In genomic region chr16:81522141-81522701, GRCh38 we compare ENCODE assay signal across 11 cellular contexts.
DNase-seq lines count a peak whose midpoint lies in the region; ATAC-seq and TF ChIP-seq lines count a peak whose summit lies in the region.
"Had no signal": no experiment of that assay in that cellular context is flagged by ENCODE, and none has a peak within 500 bp of the region (broad histone marks: within the 10 kb centered on the region; RNA-seq: fewer than 3 reads in every experiment).

No MANE protein-coding gene starts in this region.

- peaks cover 71% of the 10 kb centered on the region for H3K4me1 Mint-ChIP-seq in activated naive CD8-positive, alpha-beta T cell treated with anti-CD3 and anti-CD28 coated beads, Interleukin-2, amount 10 ng/mL, durations not matched to agents 7 days and 5 days
- peaks cover 32% of the 10 kb centered on the region for H3K4me1 Mint-ChIP-seq in activated naive CD8-positive, alpha-beta T cell treated with anti-CD3 and anti-CD28 coated beads for 36 hours
- peaks cover 57% of the 10 kb centered on the region for H3K4me1 Mint-ChIP-seq in T-helper 2 cell treated with Interferon-gamma antibody and Interleukin-4, amounts not matched to agents 5 μg/mL and 100 μg/mL, for 36 hours (ENCODE audit: low read depth)
- H3K4me1 Mint-ChIP-seq in osteocyte (ENCODE audit: unreplicated experiment), result peaks cover 45% of the 10 kb centered on the region

- no peaks in the 10 kb centered on the region for H3K9me3 ChIP-seq in vagina
- H3K9me3 ChIP-seq: tibial nerve had no signal

- peak overlapping the region; percentile 53 for H3K4me3 Mint-ChIP-seq in activated naive CD8-positive, alpha-beta T cell treated with anti-CD3 and anti-CD28 coated beads, Interleukin-2, amount 10 ng/mL, durations not matched to agents 7 days and 5 days
- H3K4me3 Mint-ChIP-seq in activated naive CD8-positive, alpha-beta T cell treated with anti-CD3 and anti-CD28 coated beads for 36 hours, result no peak overlapping the region
- H3K4me3 Mint-ChIP-seq in T-helper 2 cell treated with Interferon-gamma antibody and Interleukin-4, amounts not matched to agents 5 μg/mL and 100 μg/mL, for 36 hours, result peak overlapping the region; percentile 56
- no peak overlapping the region for H3K4me3 Mint-ChIP-seq in osteocyte (ENCODE audit: unreplicated experiment)

- H3K4me1 ChIP-seq in vagina, result peaks cover 61% of the 10 kb centered on the region

- no peaks in the 10 kb centered on the region for H3K27me3 Mint-ChIP-seq in activated naive CD8-positive, alpha-beta T cell treated with anti-CD3 and anti-CD28 coated beads, Interleukin-2, amount 10 ng/mL, durations not matched to agents 7 days and 5 days
- no peaks in the 10 kb centered on the region for H3K27me3 Mint-ChIP-seq in activated naive CD8-positive, alpha-beta T cell treated with anti-CD3 and anti-CD28 coated beads for 36 hours
- H3K27me3 Mint-ChIP-seq in T-helper 2 cell treated with Interferon-gamma antibody and Interleukin-4, amounts not matched to agents 5 μg/mL and 100 μg/mL, for 36 hours (ENCODE audit: low read depth), result no peaks in the 10 kb centered on the region
- H3K27me3 Mint-ChIP-seq in osteocyte (ENCODE audit: unreplicated experiment), result no peaks in the 10 kb centered on the region

- intact Hi-C loops in vagina (cut with DNase I), result no loop called here

- peak overlapping the region; percentile 58 for H3K27ac ChIP-seq in vagina

- H3K9me3 Mint-ChIP-seq in activated naive CD8-positive, alpha-beta T cell treated with anti-CD3 and anti-CD28 coated beads, Interleukin-2, amount 10 ng/mL, durations not matched to agents 7 days and 5 days, result no peaks in the 10 kb centered on the region
- no peaks in the 10 kb centered on the region for H3K9me3 Mint-ChIP-seq in activated naive CD8-positive, alpha-beta T cell treated with anti-CD3 and anti-CD28 coated beads for 36 hours
- H3K9me3 Mint-ChIP-seq in T-helper 2 cell treated with Interferon-gamma antibody and Interleukin-4, amounts not matched to agents 5 μg/mL and 100 μg/mL, for 36 hours, result no peaks in the 10 kb centered on the region
- H3K9me3 Mint-ChIP-seq in osteocyte (ENCODE audit: unreplicated experiment), result no peaks in the 10 kb centered on the region

- peak overlapping the region; percentile 86 for H3K27ac Mint-ChIP-seq in activated naive CD8-positive, alpha-beta T cell treated with anti-CD3 and anti-CD28 coated beads, Interleukin-2, amount 10 ng/mL, durations not matched to agents 7 days and 5 days
- no peak overlapping the region for H3K27ac Mint-ChIP-seq in activated naive CD8-positive, alpha-beta T cell treated with anti-CD3 and anti-CD28 coated beads for 36 hours
- peak overlapping the region; percentile 74 for H3K27ac Mint-ChIP-seq in T-helper 2 cell treated with Interferon-gamma antibody and Interleukin-4, amounts not matched to agents 5 μg/mL and 100 μg/mL, for 36 hours
- H3K27ac Mint-ChIP-seq in osteocyte (ENCODE audit: unreplicated experiment), result no peak overlapping the region

- POLR2A ChIA-PET in activated naive CD8-positive, alpha-beta T cell treated with anti-CD3 and anti-CD28 coated beads, Interleukin-2, amount 10 ng/mL, durations not matched to agents 7 days and 5 days (lab: Charles Lee), result interaction anchor here (0.9 to 2.7 kb wide), 3 partner anchors 32 to 77 kb away, joined by 3 to 15 read pairs (median 11); partner anchors contain the start of gene CMIP

- no peak for DNase-seq in activated naive CD8-positive, alpha-beta T cell treated with anti-CD3 and anti-CD28 coated beads, Interleukin-2, amount 10 ng/mL, durations not matched to agents 7 days and 5 days
- DNase-seq in activated naive CD8-positive, alpha-beta T cell treated with anti-CD3 and anti-CD28 coated beads for 36 hours, result no peak
- DNase-seq in T-helper 2 cell treated with Interferon-gamma antibody and Interleukin-4, amounts not matched to agents 5 μg/mL and 100 μg/mL, for 36 hours (ENCODE audit: low spot score), result no peak
- peak; percentile 56 for DNase-seq in iPS DF 4.7 (ENCODE audit: extremely low read depth, low spot score)
- no peak for DNase-seq in vagina (ENCODE audit: extremely low spot score in 2 of 2)
- no peak for DNase-seq in NCI-H524 (lab: John Stamatoyannopoulos, UW)
- DNase-seq in osteocyte (ENCODE audit: extremely low spot score, unreplicated experiment), result no peak
- DNase-seq in Kasumi-1 (lab: John Stamatoyannopoulos, UW), result no peak
- DNase-seq: activated effector memory CD4-positive, alpha-beta T cell treated with anti-CD3 and anti-CD28 coated beads, Interleukin-2, amount 50 U/mL, for 16 hours; NCI-H2081 treated with DMSO at 0.1 percent for 48 hours had no signal

- no peak for TF ChIP-seq CTCF in vagina (IDR thresholded peaks at IDR 0.05)
- TF ChIP-seq CTCF in osteocyte (IDR thresholded peaks at IDR 0.05), result no peak

- H3K36me3 Mint-ChIP-seq in activated naive CD8-positive, alpha-beta T cell treated with anti-CD3 and anti-CD28 coated beads, Interleukin-2, amount 10 ng/mL, durations not matched to agents 7 days and 5 days, result peaks cover 32% of the 10 kb centered on the region
- H3K36me3 Mint-ChIP-seq in activated naive CD8-positive, alpha-beta T cell treated with anti-CD3 and anti-CD28 coated beads for 36 hours, result peaks cover 5% of the 10 kb centered on the region
- peaks cover 8% of the 10 kb centered on the region for H3K36me3 Mint-ChIP-seq in T-helper 2 cell treated with Interferon-gamma antibody and Interleukin-4, amounts not matched to agents 5 μg/mL and 100 μg/mL, for 36 hours (ENCODE audit: low read depth)
- no peaks in the 10 kb centered on the region for H3K36me3 Mint-ChIP-seq in osteocyte (ENCODE audit: unreplicated experiment)

- H3K36me3 ChIP-seq in vagina, result no peaks in the 10 kb centered on the region

- H3K4me3 ChIP-seq in vagina, result no peak overlapping the region
- H3K4me3 ChIP-seq: tibial nerve had no signal

- H3K27me3 ChIP-seq in vagina, result no peaks in the 10 kb centered on the region
- H3K27me3 ChIP-seq: tibial nerve had no signal

- ATAC-seq in activated naive CD8-positive, alpha-beta T cell treated with anti-CD3 and anti-CD28 coated beads, Interleukin-2, amount 10 ng/mL, durations not matched to agents 7 days and 5 days (ENCODE audit: low read depth), result no peak

- TF ChIP-seq POLR2A in vagina (IDR thresholded peaks at IDR 0.05), result no peak

Comparison
In these comparisons a context has a peak if more than half of its experiments do, and no peak if none do; other contexts are left out.
1. H3K27ac Mint-ChIP-seq: peak in activated naive CD8-positive, alpha-beta T cell treated with anti-CD3 and anti-CD28 coated beads, Interleukin-2, amount 10 ng/mL, durations not matched to agents 7 days and 5 days (single experiment) and T-helper 2 cell treated with Interferon-gamma antibody and Interleukin-4, amounts not matched to agents 5 μg/mL and 100 μg/mL, for 36 hours (single experiment); none in activated naive CD8-positive, alpha-beta T cell treated with anti-CD3 and anti-CD28 coated beads for 36 hours (single experiment) and osteocyte (single experiment).
2. H3K4me3 Mint-ChIP-seq: peak in activated naive CD8-positive, alpha-beta T cell treated with anti-CD3 and anti-CD28 coated beads, Interleukin-2, amount 10 ng/mL, durations not matched to agents 7 days and 5 days (single experiment) and T-helper 2 cell treated with Interferon-gamma antibody and Interleukin-4, amounts not matched to agents 5 μg/mL and 100 μg/mL, for 36 hours (single experiment); none in activated naive CD8-positive, alpha-beta T cell treated with anti-CD3 and anti-CD28 coated beads for 36 hours (single experiment) and osteocyte (single experiment).